ENCODE assay signal across 8 cellular contexts in genomic region chr6:138078491-138078890, GRCh38.
"Had no signal": no experiment of that assay in that cellular context is flagged by ENCODE, and none has a peak within 500 bp of the region (broad histone marks: within the 10 kb centered on the region; RNA-seq: fewer than 3 reads in every experiment).

No MANE protein-coding gene starts in this region.

- H3K4me2 ChIP-seq: GM23338 had no signal

- H3K4me3 ChIP-seq: GM23338 had no signal

- ATAC-seq: GM23338 had no signal

- H3K27ac ChIP-seq: HL-60 had no signal

- FAIRE-seq: H1, H54 had no signal

- DNase-seq: H9, HCEC 1CT, HFFc6, KG1 had no signal
